Comparison of ENCODE assay signal across 8 cellular contexts in genomic region chr13:78602561-78603239, GRCh38. TPM values are rescaled to one million over a fixed set of nuclear protein-coding genes. Genes with fewer than 3 reads are reported as not detected.
A peak's percentile ranks its signal among the peaks of the same experiment; 100 is the strongest.
DNase-seq lines count a peak whose midpoint lies in the region; ATAC-seq and TF ChIP-seq lines count a peak whose summit lies in the region.

No MANE protein-coding gene starts in this region.

- H3K4me3 ChIP-seq in Caco-2 (ENCODE audit: low read depth, low read length): peak overlapping the region; percentile 78

- H3K27me3 ChIP-seq in Caco-2 (replicated peaks; ENCODE audit: control insufficient read depth, insufficient read depth, low read length): no peaks in the 10 kb centered on the region

- ATAC-seq in GM19395 (IDR thresholded peaks at IDR 0.05; ENCODE audit: unreplicated experiment) (peak; percentile 24), HG03457 (IDR thresholded peaks at IDR 0.05; ENCODE audit: unreplicated experiment) (peak; percentile 25), memory B cell (ENCODE audit: low read depth) (peak; percentile 43)

- H3K27ac Mint-ChIP-seq in Caco-2 (ENCODE audit: unreplicated experiment): peak overlapping the region; percentile 35
- peak overlapping the region; percentile 82 for H3K27ac Mint-ChIP-seq in activated T-helper 1 cell treated with anti-CD3 and anti-CD28 coated beads, Interleukin-12 subunit alpha, Interleukin-12 subunit beta, Interleukin-2, Interleukin-4 antibody, amounts not matched to agents 30 ng/mL and 10 ng/mL and 1 ng/mL, durations not matched to agents 14 hours and 24 hours and 36 hours
- peak overlapping the region; percentile 87 for H3K27ac Mint-ChIP-seq in memory B cell

- H3K4me1 Mint-ChIP-seq in Caco-2 (ENCODE audit: low read depth, unreplicated experiment) (no peaks in the 10 kb centered on the region), memory B cell (peaks cover 24% of the 10 kb centered on the region)
- H3K4me1 Mint-ChIP-seq in activated T-helper 1 cell treated with anti-CD3 and anti-CD28 coated beads, Interleukin-12 subunit alpha, Interleukin-12 subunit beta, Interleukin-2, Interleukin-4 antibody, amounts not matched to agents 30 ng/mL and 10 ng/mL and 1 ng/mL, durations not matched to agents 14 hours and 24 hours and 36 hours (ENCODE audit: low read depth): peaks cover 29% of the 10 kb centered on the region

- H3K36me3 Mint-ChIP-seq in Caco-2 (ENCODE audit: insufficient read depth, unreplicated experiment) (peaks cover 6% of the 10 kb centered on the region), memory B cell (peaks cover 3% of the 10 kb centered on the region)
- peaks cover 2% of the 10 kb centered on the region for H3K36me3 Mint-ChIP-seq in activated T-helper 1 cell treated with anti-CD3 and anti-CD28 coated beads, Interleukin-12 subunit alpha, Interleukin-12 subunit beta, Interleukin-2, Interleukin-4 antibody, amounts not matched to agents 30 ng/mL and 10 ng/mL and 1 ng/mL, durations not matched to agents 14 hours and 24 hours and 36 hours (ENCODE audit: low read depth)

- POLR2A ChIA-PET in Caco-2 (lab: Charles Lee): no interaction called here

- intact Hi-C loops in Caco-2 (cut with micrococcal nuclease; ENCODE audit: unreplicated experiment): loop anchor here (1.0 to 10.0 kb wide), 4 partner anchors 56 to 466 kb away; no protein-coding TSS in a partner anchor
- intact Hi-C loops in activated T-helper 1 cell treated with anti-CD3 and anti-CD28 coated beads, Interleukin-12 subunit alpha, Interleukin-12 subunit beta, Interleukin-2, Interleukin-4 antibody, amounts not matched to agents 30 ng/mL and 10 ng/mL and 1 ng/mL, durations not matched to agents 14 hours and 24 hours and 36 hours (cut with micrococcal nuclease): loop anchor here (5.0 kb wide), 1 partner anchor 375 kb away; no protein-coding TSS in a partner anchor

- peaks cover 7% of the 10 kb centered on the region; the same call in 1 of the 2 replicates for H3K4me1 ChIP-seq in Caco-2

- H3K27me3 Mint-ChIP-seq in Caco-2 (ENCODE audit: insufficient read depth, unreplicated experiment) (peaks cover 3% of the 10 kb centered on the region), memory B cell (peaks cover 48% of the 10 kb centered on the region)
- H3K27me3 Mint-ChIP-seq in activated T-helper 1 cell treated with anti-CD3 and anti-CD28 coated beads, Interleukin-12 subunit alpha, Interleukin-12 subunit beta, Interleukin-2, Interleukin-4 antibody, amounts not matched to agents 30 ng/mL and 10 ng/mL and 1 ng/mL, durations not matched to agents 14 hours and 24 hours and 36 hours (ENCODE audit: insufficient read depth): peaks cover 88% of the 10 kb centered on the region

- no peak for TF ChIP-seq CTCF in Caco-2 (IDR thresholded peaks at IDR 0.05; ENCODE audit: insufficient read depth in 1 of 2, low read depth in 1 of 2, low read length in 1 of 2, severe bottlenecking in 1 of 2, unreplicated experiment in 1 of 2)

- H3K9me3 Mint-ChIP-seq in Caco-2 (ENCODE audit: unreplicated experiment) (no peaks in the 10 kb centered on the region), memory B cell (no peaks in the 10 kb centered on the region)
- no peaks in the 10 kb centered on the region for H3K9me3 Mint-ChIP-seq in activated T-helper 1 cell treated with anti-CD3 and anti-CD28 coated beads, Interleukin-12 subunit alpha, Interleukin-12 subunit beta, Interleukin-2, Interleukin-4 antibody, amounts not matched to agents 30 ng/mL and 10 ng/mL and 1 ng/mL, durations not matched to agents 14 hours and 24 hours and 36 hours

- peak overlapping the region; percentile 78 for H3K4me3 Mint-ChIP-seq in Caco-2 (ENCODE audit: unreplicated experiment)
- peak overlapping the region; percentile 71 for H3K4me3 Mint-ChIP-seq in activated T-helper 1 cell treated with anti-CD3 and anti-CD28 coated beads, Interleukin-12 subunit alpha, Interleukin-12 subunit beta, Interleukin-2, Interleukin-4 antibody, amounts not matched to agents 30 ng/mL and 10 ng/mL and 1 ng/mL, durations not matched to agents 14 hours and 24 hours and 36 hours
- peak overlapping the region; percentile 81 for H3K4me3 Mint-ChIP-seq in memory B cell

- no peak for DNase-seq in Caco-2
- DNase-seq in activated T-helper 1 cell treated with anti-CD3 and anti-CD28 coated beads, Interleukin-12 subunit alpha, Interleukin-12 subunit beta, Interleukin-2, Interleukin-4 antibody, amounts not matched to agents 30 ng/mL and 10 ng/mL and 1 ng/mL, durations not matched to agents 14 hours and 24 hours and 36 hours (ENCODE audit: low spot score): no peak
- DNase-seq in memory B cell (ENCODE audit: low spot score in 2 of 2): no peak
- no peak for DNase-seq in putamen (ENCODE audit: low spot score)
- no peak for DNase-seq in kidney glomerular epithelial cell (lab: John Stamatoyannopoulos, UW)
- no peak for DNase-seq in activated CD4-positive, alpha-beta T cell treated with anti-CD3 and anti-CD28 coated beads for 1 hour

- no TSS peak for BruUV-seq in Caco-2 (replicated peaks; lab: Mats Ljungman, UMichigan)

- CTCF ChIA-PET in Caco-2 (lab: Charles Lee): interaction anchor here (1.4 kb wide), 1 partner anchor 16 kb away, joined by 8 read pairs; no protein-coding TSS in a partner anchor

- H3K36me3 ChIP-seq in Caco-2 (ENCODE audit: control insufficient read depth, insufficient read depth, low read length): no peaks in the 10 kb centered on the region

- no peaks in the 10 kb centered on the region for H3K9me3 ChIP-seq in Caco-2

RNA-seq across cellular contexts. Expression of gene POU4F1, which starts 0.7 kb away (rescaled TPM):
- total RNA-seq in Caco-2 (2022): 7.3 and 8.1 TPM in 2 replicates
- total RNA-seq in activated T-helper 1 cell treated with anti-CD3 and anti-CD28 coated beads, Interleukin-12 subunit alpha, Interleukin-12 subunit beta, Interleukin-2, Interleukin-4 antibody, amounts not matched to agents 30 ng/mL and 10 ng/mL and 1 ng/mL, durations not matched to agents 14 hours and 24 hours and 36 hours: 0.23 and 0.29 TPM in 2 replicates

RNA-seq across cellular contexts. Expression of gene OBI1, which starts 56.3 kb away (rescaled TPM):
- total RNA-seq in Caco-2 (2022): 17.9 and 19.9 TPM in 2 replicates
- total RNA-seq in activated T-helper 1 cell treated with anti-CD3 and anti-CD28 coated beads, Interleukin-12 subunit alpha, Interleukin-12 subunit beta, Interleukin-2, Interleukin-4 antibody, amounts not matched to agents 30 ng/mL and 10 ng/mL and 1 ng/mL, durations not matched to agents 14 hours and 24 hours and 36 hours: 20.0 and 21.1 TPM in 2 replicates

Comparison
In these comparisons a context has a peak if more than half of its experiments do, and no peak if none do; other contexts are left out.
1. H3K27ac Mint-ChIP-seq: peak in every context shown above with its lines; median percentile 87 in memory B cell; 82 in activated T-helper 1 cell treated with anti-CD3 and anti-CD28 coated beads, Interleukin-12 subunit alpha, Interleukin-12 subunit beta, Interleukin-2, Interleukin-4 antibody, amounts not matched to agents 30 ng/mL and 10 ng/mL and 1 ng/mL, durations not matched to agents 14 hours and 24 hours and 36 hours; 35 in Caco-2.